In genomic region chr19:18388328-18389094, GRCh38 we compare ENCODE assay signal across 8 cellular contexts. TPM values are rescaled to one million over a fixed set of nuclear protein-coding genes. Genes with fewer than 3 reads are reported as not detected.
DNase-seq lines count a peak whose midpoint lies in the region; ATAC-seq and TF ChIP-seq lines count a peak whose summit lies in the region.

No MANE protein-coding gene starts in this region.

- H3K27me3 ChIP-seq in AG04450 (ENCODE audit: control insufficient read depth, insufficient read depth, low read length) (no peaks in the 10 kb centered on the region), endocrine pancreas (ENCODE audit: control insufficient read depth, insufficient read depth, low read length) (no peaks in the 10 kb centered on the region)

- H3K9me3 ChIP-seq in AG04450 (ENCODE audit: control insufficient read depth, insufficient read depth, low read length) (peaks cover 15% of the 10 kb centered on the region), endocrine pancreas (ENCODE audit: control insufficient read depth, low read length) (no peaks in the 10 kb centered on the region)

- TF ChIP-seq CTCF in AG04450 (IDR thresholded peaks at IDR 0.05; ENCODE audit: low read depth, low read length) = peak; percentile 80

- no peak for DNase-seq in AG04450 (ENCODE audit: low read depth, low spot score)
- peak; percentile 65 for DNase-seq in NCI-H524 treated with DMSO at 0.1 percent for 48 hours (lab: John Stamatoyannopoulos, UW)
- DNase-seq in activated CD8-positive, alpha-beta memory T cell treated with anti-CD3 and anti-CD28 coated beads for 1 hour (ENCODE audit: extremely low read depth in 1 of 2, low read depth in 1 of 2) = peak; percentile 27 to 67
- peak; percentile 36 for DNase-seq in middle frontal gyrus (ENCODE audit: extremely low spot score, low spot score)
- peak; percentile 78 to 80 for DNase-seq in stimulated activated CD8-positive, alpha-beta memory T cell treated with anti-CD3 and anti-CD28 coated beads, Interleukin-2, amount 100 ng/mL, for 48 hours (ENCODE audit: low read depth in 2 of 2)

- CTCF ChIA-PET in AG04450 (lab: Charles Lee) = interaction anchor here (0.5 to 3.0 kb wide), 24 partner anchors 8 to 850 kb away, joined by 3 to 18 read pairs (median 7); partner anchors contain the start of gene LRRC25

- POLR2A ChIA-PET in AG04450 (lab: Yijun Ruan, JAX) = interaction anchor here (0.6 to 1.6 kb wide), 6 partner anchors 24 to 109 kb away, joined by 3 to 10 read pairs (median 4); partner anchors contain the start of gene JUND

- peak overlapping the region; percentile 10 for H3K9ac ChIP-seq in endocrine pancreas (ENCODE audit: control insufficient read depth, insufficient read depth, low read length)

- no peak overlapping the region for H3K27ac ChIP-seq in AG04450 (ENCODE audit: low read depth, low read length)

- TF ChIP-seq POLR2A in GM18526 (IDR thresholded peaks at IDR 0.05; ENCODE audit: extremely low read depth, insufficient read length) = peak; percentile 49

- H3K4me3 ChIP-seq in AG04450 (ENCODE audit: low read depth, low read length) (peak overlapping the region; percentile 77), endocrine pancreas (ENCODE audit: control insufficient read depth, insufficient read depth, low read length) (no peak overlapping the region)

- H3K36me3 ChIP-seq in endocrine pancreas (ENCODE audit: control insufficient read depth, insufficient read depth, low read length) = no peaks in the 10 kb centered on the region

- H3K4me1 ChIP-seq in endocrine pancreas (ENCODE audit: control insufficient read depth, insufficient read depth, low read length) = no peaks in the 10 kb centered on the region

- ATAC-seq in HG03175 (IDR thresholded peaks at IDR 0.05; ENCODE audit: unreplicated experiment) = peak; percentile 83

RNA-seq across cellular contexts. Expression of gene GDF15, which starts 2.6 kb away (rescaled TPM):
- polyA plus RNA-seq in AG04450 (2011; rRNA removed) = 25.0 and 35.9 TPM in 2 replicates
- polyA minus RNA-seq in AG04450 (2011; rRNA and poly(A)+ RNA removed) = 9.5 and 14.5 TPM in 2 replicates

RNA-seq across cellular contexts. Expression of gene LRRC25, which starts 8.9 kb away (rescaled TPM):
- polyA plus RNA-seq in AG04450 (2011; rRNA removed) = 0.12 and 0.32 TPM in 2 replicates
- 0.17 and 0.60 TPM in 2 replicates for polyA minus RNA-seq in AG04450 (2011; rRNA and poly(A)+ RNA removed)

RNA-seq across cellular contexts. Expression of gene SSBP4, which starts 30.7 kb away (rescaled TPM):
- 9.4 and 12.6 TPM in 2 replicates for polyA plus RNA-seq in AG04450 (2011; rRNA removed)
- 18.0 and 18.5 TPM in 2 replicates for polyA minus RNA-seq in AG04450 (2011; rRNA and poly(A)+ RNA removed)

RNA-seq across cellular contexts. Expression of gene PGPEP1, which starts 48.1 kb away (rescaled TPM):
- 22.0 and 29.1 TPM in 2 replicates for polyA plus RNA-seq in AG04450 (2011; rRNA removed)
- polyA minus RNA-seq in AG04450 (2011; rRNA and poly(A)+ RNA removed) = 78.8 and 120 TPM in 2 replicates

RNA-seq across cellular contexts. Expression of gene ISYNA1, which starts 49.4 kb away (rescaled TPM):
- polyA plus RNA-seq in AG04450 (2011; rRNA removed) = 13.3 and 19.2 TPM in 2 replicates
- 13.2 and 18.3 TPM in 2 replicates for polyA minus RNA-seq in AG04450 (2011; rRNA and poly(A)+ RNA removed)
